ENCODE assay signal across 17 cellular contexts in the genomic region with DNA sequence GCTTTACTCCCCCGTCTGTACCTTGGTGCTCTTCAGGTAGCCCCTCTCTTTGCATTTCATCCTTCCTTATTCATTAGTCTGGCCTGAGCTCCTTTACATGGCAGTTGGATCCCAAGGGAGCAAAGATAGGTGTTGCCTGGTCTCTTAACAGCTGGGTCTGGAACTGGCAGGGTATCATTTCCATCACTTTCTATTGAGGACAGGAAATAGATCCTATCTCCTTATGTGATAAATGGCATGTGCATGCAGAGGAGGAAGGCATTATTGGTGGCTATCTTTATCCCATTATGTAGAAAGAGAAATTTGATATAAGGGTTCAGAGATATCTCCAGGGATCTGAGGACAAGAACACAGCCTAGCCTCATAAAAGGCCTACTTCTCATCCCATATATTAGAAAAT. TPM values are rescaled to one million over a fixed set of nuclear protein-coding genes. Genes with fewer than 3 reads are reported as not detected.
DNase-seq lines count a peak whose midpoint lies in the region; ATAC-seq, FAIRE-seq and TF ChIP-seq lines count a peak whose summit lies in the region.
"Had no signal": no experiment of that assay in that cellular context is flagged by ENCODE, and none has a peak within 500 bp of the region (broad histone marks: within the 10 kb centered on the region; RNA-seq: fewer than 3 reads in every experiment).

No MANE protein-coding gene starts in this region.

- no peaks in the 10 kb centered on the region for H3K36me3 ChIP-seq in right atrium auricular region
- H3K36me3 ChIP-seq: BLaER1 had no signal

- no peak overlapping the region for H3K4me3 ChIP-seq in right atrium auricular region
- H3K4me3 ChIP-seq: BLaER1 had no signal

- no peak for FAIRE-seq in urothelium cell line (lab: Jason Lieb, UNC)
- FAIRE-seq: GM12892 had no signal

- H3K27me3 ChIP-seq in right atrium auricular region: no peaks in the 10 kb centered on the region
- H3K27me3 ChIP-seq: BLaER1 had no signal

- no peak overlapping the region for H3K4me3 Mint-ChIP-seq in activated naive CD4-positive, alpha-beta T cell treated with anti-CD3 and anti-CD28 coated beads for 36 hours
- H3K4me3 Mint-ChIP-seq: CD4-positive, CD25-positive, alpha-beta regulatory T cell; H9 had no signal

- no peaks in the 10 kb centered on the region for H3K4me1 Mint-ChIP-seq in activated naive CD4-positive, alpha-beta T cell treated with anti-CD3 and anti-CD28 coated beads for 36 hours (ENCODE audit: low read depth)
- H3K4me1 Mint-ChIP-seq: CD4-positive, CD25-positive, alpha-beta regulatory T cell had no signal

- no peak overlapping the region for H3K27ac Mint-ChIP-seq in activated naive CD4-positive, alpha-beta T cell treated with anti-CD3 and anti-CD28 coated beads for 36 hours
- H3K27ac Mint-ChIP-seq: H9 had no signal

- no peak for TF ChIP-seq CTCF in right atrium auricular region (IDR thresholded peaks at IDR 0.05)

- peaks cover 20% of the 10 kb centered on the region for H3K27me3 Mint-ChIP-seq in activated naive CD4-positive, alpha-beta T cell treated with anti-CD3 and anti-CD28 coated beads for 36 hours (ENCODE audit: low read depth)

- H3K9me3 ChIP-seq in right atrium auricular region: no peaks in the 10 kb centered on the region
- H3K9me3 ChIP-seq: BLaER1 had no signal

- no peaks in the 10 kb centered on the region for H3K4me1 ChIP-seq in right atrium auricular region
- H3K4me1 ChIP-seq: BLaER1 had no signal

- DNase-seq in DMS153 treated with DMSO at 0.1 percent for 48 hours (lab: John Stamatoyannopoulos, UW; ENCODE audit: unreplicated experiment): peak; percentile 7
- DNase-seq in DMS153 (lab: John Stamatoyannopoulos, UW): no peak
- DNase-seq in right atrium auricular region (ENCODE audit: low spot score): peak; percentile 7
- DNase-seq in left ventricle myocardium superior: no peak
- peak; percentile 96 for DNase-seq in NCI-H69 (lab: John Stamatoyannopoulos, UW)
- no peak for DNase-seq in urothelium cell line (ENCODE audit: low spot score)
- DNase-seq in activated naive CD4-positive, alpha-beta T cell treated with anti-CD3 and anti-CD28 coated beads for 36 hours: no peak
- no peak for DNase-seq in NCI-H226
- DNase-seq: 8988T; AML-193; CD4-positive, CD25-positive, alpha-beta regulatory T cell; DND-41; GDM1; GOT3; H9 had no signal

- H3K36me3 Mint-ChIP-seq in activated naive CD4-positive, alpha-beta T cell treated with anti-CD3 and anti-CD28 coated beads for 36 hours (ENCODE audit: low read depth): no peaks in the 10 kb centered on the region
- H3K36me3 Mint-ChIP-seq: CD4-positive, CD25-positive, alpha-beta regulatory T cell had no signal

- no peaks in the 10 kb centered on the region for H3K9me3 Mint-ChIP-seq in activated naive CD4-positive, alpha-beta T cell treated with anti-CD3 and anti-CD28 coated beads for 36 hours
- H3K9me3 Mint-ChIP-seq: H9 had no signal

- ATAC-seq in left ventricle myocardium superior: no peak

- intact Hi-C loops in left ventricle myocardium superior (cut with micrococcal nuclease): no loop called here
- intact Hi-C loops in activated naive CD4-positive, alpha-beta T cell treated with anti-CD3 and anti-CD28 coated beads for 36 hours (cut with micrococcal nuclease): no loop called here

- CTCF ChIA-PET in activated naive CD4-positive, alpha-beta T cell treated with anti-CD3 and anti-CD28 coated beads for 36 hours (lab: Charles Lee): interaction anchor here (1.5 kb wide), 1 partner anchor 48 kb away, joined by 3 read pairs; no protein-coding TSS in a partner anchor

- H3K27ac ChIP-seq in right atrium auricular region: no peak overlapping the region
- H3K27ac ChIP-seq: BLaER1 had no signal

RNA-seq across cellular contexts. Expression of a gene that starts 54.6 kb away (rescaled TPM):
- total RNA-seq in right atrium auricular region (1 to 10 TPM; 4.0 to 8.4 TPM), left ventricle myocardium superior (8.1 TPM)
- 10 to 100 TPM; 41.6 to 41.7 TPM for total RNA-seq in activated naive CD4-positive, alpha-beta T cell treated with anti-CD3 and anti-CD28 coated beads for 36 hours
- total RNA-seq: H9 had no signal

Comparison
In these comparisons a context has a peak if more than half of its experiments do, and no peak if none do; other contexts are left out.
1. DNase-seq: peak in DMS153 treated with DMSO at 0.1 percent for 48 hours (single experiment), right atrium auricular region (single experiment) and NCI-H69 (single experiment); none in DMS153 (single experiment), left ventricle myocardium superior (single experiment), urothelium cell line (single experiment), activated naive CD4-positive, alpha-beta T cell treated with anti-CD3 and anti-CD28 coated beads for 36 hours (single experiment) and NCI-H226 (single experiment).